Comparison of ENCODE assay signal across 21 cellular contexts in genomic region chr13:44465318-44465717, GRCh38.
DNase-seq lines count a peak whose midpoint lies in the region; FAIRE-seq and TF ChIP-seq lines count a peak whose summit lies in the region.
"Had no signal": no experiment of that assay in that cellular context is flagged by ENCODE, and none has a peak within 500 bp of the region (broad histone marks: within the 10 kb centered on the region; RNA-seq: fewer than 3 reads in every experiment).

No MANE protein-coding gene starts in this region.

- BruUV-seq in Calu3 (replicated peaks; lab: Mats Ljungman, UMichigan): no TSS peak

- no peak overlapping the region for H3K9ac ChIP-seq in kidney (ENCODE audit: low read length in 2 of 2)
- H3K9ac ChIP-seq: KMS-11 had no signal

- DNase-seq in EH (ENCODE audit: low read depth) (peak; percentile 22), LHCN-M2 (ENCODE audit: low read depth) (peak; percentile 36), astrocyte of the spinal cord (ENCODE audit: low read depth, low spot score) (peak; percentile 22), kidney tubule cell (ENCODE audit: low spot score) (peak; percentile 65), Calu3 (no peak), ureter (ENCODE audit: low spot score) (no peak), kidney (no peak)
- DNase-seq: activated CD4-positive, alpha-beta T cell treated with anti-CD3 and anti-CD28 coated beads, Interleukin-2, amount 10 ng/mL, durations not matched to agents 7 days and 5 days; activated CD8-positive, alpha-beta memory T cell treated with anti-CD3 and anti-CD28 coated beads, Interleukin-2, amount 10 ng/mL, durations not matched to agents 7 days and 5 days; anterior cingulate cortex; midbrain; MV-4-11; naive thymus-derived CD8-positive, alpha-beta T cell; NCI-H510A; stimulated activated CD4-positive, alpha-beta T cell treated with anti-CD3 and anti-CD28 coated beads, Interleukin-2, amount 100 ng/mL, for 48 hours had no signal

- H3K4me3 ChIP-seq in astrocyte of the spinal cord (ENCODE audit: low read depth, low read length) (no peak overlapping the region), kidney (ENCODE audit: low read length in 2 of 2) (no peak overlapping the region)

- no peak for FAIRE-seq in kidney (lab: Jason Lieb, UNC)
- FAIRE-seq: urothelium cell line had no signal

- in situ Hi-C loops in astrocyte of the spinal cord (cut with HindIII; ENCODE audit: low sequenced_read_pairs): loop anchor here (25.0 kb wide), 1 partner anchor 553 kb away; no protein-coding TSS in a partner anchor

- intact Hi-C loops in Calu3 (cut with micrococcal nuclease; ENCODE audit: unreplicated experiment): no loop called here
- intact Hi-C loops in kidney (cut with DNase I): loop anchor here (10.0 kb wide), 1 partner anchor 561 kb away; no protein-coding TSS in a partner anchor

- no peaks in the 10 kb centered on the region for H3K36me3 Mint-ChIP-seq in Calu3 (ENCODE audit: insufficient read depth, unreplicated experiment)
- H3K36me3 Mint-ChIP-seq: activated CD8-positive, alpha-beta memory T cell treated with anti-CD3 and anti-CD28 coated beads, Interleukin-2, amount 10 ng/mL, durations not matched to agents 7 days and 5 days; activated naive CD4-positive, alpha-beta T cell treated with anti-CD3 and anti-CD28 coated beads, Interleukin-2, amount 50 U/mL, for 72 hours; stimulated activated effector memory CD8-positive, alpha-beta T cell treated with anti-CD3 and anti-CD28 coated beads, Interleukin-12 subunit alpha, Interleukin-12 subunit beta, amount 100 ng/mL, for 72 hours had no signal

- H3K4me3 Mint-ChIP-seq in Calu3 (ENCODE audit: low read depth, unreplicated experiment): no peak overlapping the region
- H3K4me3 Mint-ChIP-seq: activated CD4-positive, alpha-beta T cell treated with anti-CD3 and anti-CD28 coated beads, Interleukin-2, amount 10 ng/mL, durations not matched to agents 7 days and 5 days; activated CD8-positive, alpha-beta memory T cell treated with anti-CD3 and anti-CD28 coated beads, Interleukin-2, amount 10 ng/mL, durations not matched to agents 7 days and 5 days; naive thymus-derived CD8-positive, alpha-beta T cell; stimulated activated effector memory CD8-positive, alpha-beta T cell treated with anti-CD3 and anti-CD28 coated beads, Interleukin-12 subunit alpha, Interleukin-12 subunit beta, amount 100 ng/mL, for 72 hours; T-helper 2 cell treated with Interferon-gamma antibody and Interleukin-4, amounts not matched to agents 5 μg/mL and 100 μg/mL, for 36 hours had no signal

- no peaks in the 10 kb centered on the region for H3K27me3 Mint-ChIP-seq in Calu3 (ENCODE audit: unreplicated experiment)
- H3K27me3 Mint-ChIP-seq: activated CD4-positive, alpha-beta T cell treated with anti-CD3 and anti-CD28 coated beads, Interleukin-2, amount 10 ng/mL, durations not matched to agents 7 days and 5 days; activated CD8-positive, alpha-beta memory T cell treated with anti-CD3 and anti-CD28 coated beads, Interleukin-2, amount 10 ng/mL, durations not matched to agents 7 days and 5 days; naive thymus-derived CD8-positive, alpha-beta T cell had no signal

- H3K9me3 Mint-ChIP-seq in Calu3 (ENCODE audit: low read depth, unreplicated experiment): no peaks in the 10 kb centered on the region
- H3K9me3 Mint-ChIP-seq: activated CD4-positive, alpha-beta T cell treated with anti-CD3 and anti-CD28 coated beads, Interleukin-2, amount 10 ng/mL, durations not matched to agents 7 days and 5 days; activated naive CD4-positive, alpha-beta T cell treated with anti-CD3 and anti-CD28 coated beads, Interleukin-2, amount 50 U/mL, for 72 hours; naive thymus-derived CD8-positive, alpha-beta T cell; stimulated activated effector memory CD8-positive, alpha-beta T cell treated with anti-CD3 and anti-CD28 coated beads, Interleukin-12 subunit alpha, Interleukin-12 subunit beta, amount 100 ng/mL, for 72 hours; T-helper 2 cell treated with Interferon-gamma antibody and Interleukin-4, amounts not matched to agents 5 μg/mL and 100 μg/mL, for 36 hours had no signal

- H3K27ac ChIP-seq in kidney (ENCODE audit: low read depth in 2 of 2, low read length in 2 of 2): no peak overlapping the region
- H3K27ac ChIP-seq: KMS-11, VCaP had no signal

- CTCF ChIA-PET in Calu3 (lab: Charles Lee): no interaction called here

- no peaks in the 10 kb centered on the region for H3K9me3 ChIP-seq in kidney (ENCODE audit: control insufficient read depth in 1 of 2, low read length in 2 of 2)

- TF ChIP-seq CTCF in astrocyte of the spinal cord (IDR thresholded peaks at IDR 0.05; ENCODE audit: low read depth, low read length) (peak; percentile 8), Calu3 (IDR thresholded peaks at IDR 0.05; ENCODE audit: unreplicated experiment) (no peak), kidney (IDR thresholded peaks at IDR 0.05; ENCODE audit: borderline replicate concordance, extremely low read depth, insufficient read depth) (no peak)

- H3K4me1 Mint-ChIP-seq in Calu3 (ENCODE audit: low read depth, unreplicated experiment): no peaks in the 10 kb centered on the region
- H3K4me1 Mint-ChIP-seq: activated CD4-positive, alpha-beta T cell treated with anti-CD3 and anti-CD28 coated beads, Interleukin-2, amount 10 ng/mL, durations not matched to agents 7 days and 5 days; activated CD8-positive, alpha-beta memory T cell treated with anti-CD3 and anti-CD28 coated beads, Interleukin-2, amount 10 ng/mL, durations not matched to agents 7 days and 5 days; stimulated activated effector memory CD8-positive, alpha-beta T cell treated with anti-CD3 and anti-CD28 coated beads, Interleukin-12 subunit alpha, Interleukin-12 subunit beta, amount 100 ng/mL, for 72 hours had no signal

- H3K36me3 ChIP-seq in kidney (ENCODE audit: control insufficient read depth in 1 of 2, insufficient read depth in 2 of 2, low read length in 2 of 2): no peaks in the 10 kb centered on the region

- H3K4me1 ChIP-seq in kidney (ENCODE audit: control insufficient read depth in 1 of 2, insufficient read depth in 1 of 2, low read depth in 1 of 2, low read length in 2 of 2): peaks cover 2 to 5% of the 10 kb centered on the region in 2 donors

- H3K27ac Mint-ChIP-seq in Calu3 (ENCODE audit: unreplicated experiment): no peak overlapping the region
- H3K27ac Mint-ChIP-seq: activated CD4-positive, alpha-beta T cell treated with anti-CD3 and anti-CD28 coated beads, Interleukin-2, amount 10 ng/mL, durations not matched to agents 7 days and 5 days; activated CD8-positive, alpha-beta memory T cell treated with anti-CD3 and anti-CD28 coated beads, Interleukin-2, amount 10 ng/mL, durations not matched to agents 7 days and 5 days; activated naive CD4-positive, alpha-beta T cell treated with anti-CD3 and anti-CD28 coated beads, Interleukin-2, amount 50 U/mL, for 72 hours; stimulated activated effector memory CD8-positive, alpha-beta T cell treated with anti-CD3 and anti-CD28 coated beads, Interleukin-12 subunit alpha, Interleukin-12 subunit beta, amount 100 ng/mL, for 72 hours; T-helper 2 cell treated with Interferon-gamma antibody and Interleukin-4, amounts not matched to agents 5 μg/mL and 100 μg/mL, for 36 hours had no signal

Comparison
In these comparisons a context has a peak if more than half of its experiments do, and no peak if none do; other contexts are left out.
1. DNase-seq: peak in EH (single experiment), LHCN-M2 (single experiment), astrocyte of the spinal cord (single experiment) and kidney tubule cell (single experiment); none in Calu3 (single experiment), ureter (single experiment) and kidney (single experiment).